19 cellular contexts compared by ENCODE assay signal in genomic region chr12:67789266-67789665, GRCh38.
DNase-seq lines count a peak whose midpoint lies in the region; ATAC-seq and TF ChIP-seq lines count a peak whose summit lies in the region.
"Had no signal": no experiment of that assay in that cellular context is flagged by ENCODE, and none has a peak within 500 bp of the region (broad histone marks: within the 10 kb centered on the region; RNA-seq: fewer than 3 reads in every experiment).

No MANE protein-coding gene starts in this region.

- peak; percentile 14 for DNase-seq in LHCN-M2 (ENCODE audit: low read depth)
- DNase-seq in kidney tubule cell (ENCODE audit: low spot score): peak; percentile 52
- DNase-seq in H4 (ENCODE audit: low spot score): no peak
- no peak for DNase-seq in medulla oblongata (ENCODE audit: extremely low spot score)
- DNase-seq in PC-3: no peak
- DNase-seq: 8988T; BE2C; C1 segment of cervical spinal cord; CD4-positive, CD25-positive, alpha-beta regulatory T cell; CD8-positive, alpha-beta memory T cell; COR-L47; DMS 273 treated with DMSO at 0.1 percent for 48 hours; DMS53; DND-41; IMR-90 had no signal

- ATAC-seq in PC-3: no peak
- ATAC-seq: K562 had no signal

- H3K4me2 ChIP-seq in DOHH2 (ENCODE audit: low read length) (peak overlapping the region; percentile 2; the same call in 1 of the 2 replicates), PC-3 (ENCODE audit: low read length) (no peak overlapping the region)

- CTCF ChIA-PET in PC-3 (lab: Charles Lee): no interaction called here

- TF ChIP-seq CTCF in DOHH2 (IDR thresholded peaks at IDR 0.05; ENCODE audit: low read depth, low read length, poor library complexity, severe bottlenecking): no peak
- no peak for TF ChIP-seq CTCF in PC-3 (conservative IDR thresholded peaks at IDR 0.05; ENCODE audit: low read depth, low read length)

- H3F3A ChIP-seq in DOHH2 (ENCODE audit: control insufficient read depth, insufficient read depth): no peaks in the 10 kb centered on the region
- no peaks in the 10 kb centered on the region for H3F3A ChIP-seq in PC-3 (ENCODE audit: low read length, unreplicated experiment)

- H3K4me3 ChIP-seq in DOHH2 (ENCODE audit: low read length) (no peak overlapping the region), skeletal muscle tissue (ENCODE audit: low read length in 3 of 3) (no peak overlapping the region), PC-3 (ENCODE audit: low read length) (no peak overlapping the region)
- H3K4me3 ChIP-seq: HAP-1, K562 had no signal

- H2AFZ ChIP-seq in PC-3 (ENCODE audit: low read length): no peak overlapping the region

- H3K9ac ChIP-seq in skeletal muscle tissue (ENCODE audit: low read depth in 1 of 3, low read length in 3 of 3): no peak overlapping the region
- no peak overlapping the region for H3K9ac ChIP-seq in PC-3 (ENCODE audit: low read length)

- H3K79me2 ChIP-seq in DOHH2 (ENCODE audit: control insufficient read depth, low read length) (no peaks in the 10 kb centered on the region), PC-3 (ENCODE audit: low read length) (no peaks in the 10 kb centered on the region)

- peaks cover 51% of the 10 kb centered on the region for H3K4me1 ChIP-seq in DOHH2 (ENCODE audit: control insufficient read depth, low read length)
- H3K4me1 ChIP-seq in skeletal muscle tissue (ENCODE audit: control insufficient read depth in 3 of 3, insufficient read depth in 3 of 3, low read length in 3 of 3): peaks cover 13 to 18% (median 16%) of the 10 kb centered on the region in 3 donors
- peaks cover 5% of the 10 kb centered on the region; the same call in 1 of the 2 replicates for H3K4me1 ChIP-seq in PC-3 (ENCODE audit: insufficient read depth, low read length)
- H3K4me1 ChIP-seq: BE2C, HAP-1 had no signal

- POLR2A ChIA-PET in PC-3 (lab: Charles Lee; ENCODE audit: unreplicated experiment): interaction anchor here (0.6 kb wide), 1 partner anchor 516 kb away, joined by 13 read pairs; no protein-coding TSS in a partner anchor

- no peak overlapping the region for H3K27ac ChIP-seq in DOHH2 (ENCODE audit: low read depth, low read length)
- peak overlapping the region; percentile 77 for H3K27ac ChIP-seq in skeletal muscle tissue (ENCODE audit: low read depth, low read length)
- no peak overlapping the region for H3K27ac ChIP-seq in PC-3 (ENCODE audit: low read length)

- H3K36me3 ChIP-seq in DOHH2 (ENCODE audit: control insufficient read depth, low read length): no peaks in the 10 kb centered on the region
- no peaks in the 10 kb centered on the region for H3K36me3 ChIP-seq in skeletal muscle tissue (ENCODE audit: control insufficient read depth in 3 of 3, insufficient read depth in 3 of 3, low read length in 3 of 3)
- H3K36me3 ChIP-seq in PC-3 (ENCODE audit: low read depth, low read length): no peaks in the 10 kb centered on the region
- H3K36me3 ChIP-seq: BE2C, HAP-1 had no signal

- intact Hi-C loops in PC-3 (cut with micrococcal nuclease): no loop called here

- H3K9me3 ChIP-seq in DOHH2 (ENCODE audit: control insufficient read depth, insufficient read depth, low read length) (peaks cover 2% of the 10 kb centered on the region; the same call in 1 of the 2 replicates), skeletal muscle tissue (ENCODE audit: control insufficient read depth in 3 of 3, low read length in 3 of 3) (no peaks in the 10 kb centered on the region), PC-3 (ENCODE audit: low read length) (no peaks in the 10 kb centered on the region)
- H3K9me3 ChIP-seq: BE2C, HAP-1 had no signal

- BruUV-seq in PC-3 (replicated peaks; lab: Mats Ljungman, UMichigan): no TSS peak

- H3K27me3 ChIP-seq in DOHH2 (ENCODE audit: control insufficient read depth, low read length) (no peaks in the 10 kb centered on the region), skeletal muscle tissue (ENCODE audit: control insufficient read depth in 3 of 3, insufficient read depth in 3 of 3, low read length in 3 of 3) (no peaks in the 10 kb centered on the region), PC-3 (ENCODE audit: low read length) (no peaks in the 10 kb centered on the region)
- H3K27me3 ChIP-seq: BE2C had no signal

- H3K9me2 ChIP-seq in DOHH2 (replicated peaks; ENCODE audit: control insufficient read depth, low read length): no peaks in the 10 kb centered on the region
- no peaks in the 10 kb centered on the region for H3K9me2 ChIP-seq in PC-3 (replicated peaks; ENCODE audit: low read length)

- H4K20me1 ChIP-seq in DOHH2 (ENCODE audit: control insufficient read depth, insufficient read depth, low read depth, low read length): no peaks in the 10 kb centered on the region
- H4K20me1 ChIP-seq in PC-3 (ENCODE audit: low read length): no peaks in the 10 kb centered on the region

Comparison
In these comparisons a context has a peak if more than half of its experiments do, and no peak if none do; other contexts are left out.
1. DNase-seq: peak in LHCN-M2 (single experiment) and kidney tubule cell (single experiment); none in H4 (single experiment), medulla oblongata (single experiment) and PC-3 (single experiment).